1 cellular context compared by ENCODE assay signal in genomic region chr6:56758553-56758952, GRCh38.
TF ChIP-seq lines count a peak whose summit lies in the region.

No MANE protein-coding gene starts in this region.

TF ChIP-seq in H1, 55 proteins besides CTCF, POLR2A, EP300 and RAD21:
- TF ChIP-seq EGR1 (IDR thresholded peaks at IDR 0.05; ENCODE audit: borderline replicate concordance, low read depth, low read length) (no peak), KDM1A (IDR thresholded peaks at IDR 0.05; ENCODE audit: borderline replicate concordance, low read length) (no peak), ASH2L (IDR thresholded peaks at IDR 0.05; ENCODE audit: low read length) (no peak), HDAC2 (IDR thresholded peaks at IDR 0.05; ENCODE audit: borderline replicate concordance in 1 of 2, low read depth in 2 of 2, low read length in 2 of 2) (no peak), TCF12 (IDR thresholded peaks at IDR 0.05; ENCODE audit: low read depth, low read length) (no peak)
